Comparison of ENCODE assay signal across 9 cellular contexts in the genomic region with DNA sequence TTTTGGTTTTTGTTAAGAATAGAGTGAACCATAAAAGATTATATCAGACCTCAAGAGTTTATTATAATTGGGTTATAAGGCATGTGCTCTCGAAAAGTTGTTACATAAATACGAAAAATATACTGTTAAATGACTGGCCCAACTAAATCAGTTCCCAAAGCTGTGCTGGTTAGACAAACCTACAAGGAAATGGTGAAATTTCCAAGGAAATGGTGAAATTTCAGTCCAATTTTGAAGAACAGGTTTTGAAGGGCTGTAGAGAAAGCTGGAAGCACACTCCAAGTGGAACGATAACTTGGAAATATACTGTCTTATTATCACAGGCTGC. TPM values are rescaled to one million over a fixed set of nuclear protein-coding genes. Genes with fewer than 3 reads are reported as not detected.
A peak's percentile ranks its signal among the peaks of the same experiment; 100 is the strongest.
DNase-seq lines count a peak whose midpoint lies in the region; ATAC-seq and TF ChIP-seq lines count a peak whose summit lies in the region.
"Had no signal": no experiment of that assay in that cellular context is flagged by ENCODE, and none has a peak within 500 bp of the region (broad histone marks: within the 10 kb centered on the region; RNA-seq: fewer than 3 reads in every experiment).

No MANE protein-coding gene starts in this region.

- ATAC-seq in Right ventricle myocardium superior (ENCODE audit: poor library complexity) (no peak), HG02678 (IDR thresholded peaks at IDR 0.05; ENCODE audit: unreplicated experiment) (no peak), GM19455 (IDR thresholded peaks at IDR 0.05; ENCODE audit: unreplicated experiment) (no peak)
- ATAC-seq in stimulated activated naive CD8-positive, alpha-beta T cell treated with anti-CD3 and anti-CD28 coated beads, Interleukin-15, amount 100 ng/mL, for 72 hours, result no peak

- TF ChIP-seq CTCF in right atrium auricular region (IDR thresholded peaks at IDR 0.05), result no peak

- H3K4me1 Mint-ChIP-seq in stimulated activated naive CD8-positive, alpha-beta T cell treated with anti-CD3 and anti-CD28 coated beads, Interleukin-15, amount 100 ng/mL, for 72 hours, result no peaks in the 10 kb centered on the region

- intact Hi-C loops in Right ventricle myocardium superior (cut with DNase I), result no loop called here

- no peaks in the 10 kb centered on the region for H3K9me3 ChIP-seq in right atrium auricular region
- no peaks in the 10 kb centered on the region for H3K9me3 ChIP-seq in mucosa of stomach (ENCODE audit: control insufficient read depth, low read length)

- H3K4me3 Mint-ChIP-seq in stimulated activated naive CD8-positive, alpha-beta T cell treated with anti-CD3 and anti-CD28 coated beads, Interleukin-15, amount 100 ng/mL, for 72 hours, result no peak overlapping the region

- H3K27me3 Mint-ChIP-seq in stimulated activated naive CD8-positive, alpha-beta T cell treated with anti-CD3 and anti-CD28 coated beads, Interleukin-15, amount 100 ng/mL, for 72 hours, result no peaks in the 10 kb centered on the region
- H3K27me3 Mint-ChIP-seq: IgD-negative memory B cell had no signal

- H3K4me1 ChIP-seq in right atrium auricular region, result peaks cover 0 to 7% of the 10 kb centered on the region in 2 donors
- H3K4me1 ChIP-seq in mucosa of stomach (ENCODE audit: control insufficient read depth, insufficient read depth, low read length), result peaks cover 5% of the 10 kb centered on the region

- H3K4me3 ChIP-seq in right atrium auricular region (peak overlapping the region; percentile 78 to 81), mucosa of stomach (ENCODE audit: low read length) (peak overlapping the region; percentile 90)

- peak overlapping the region; percentile 95 for H3K9ac ChIP-seq in mucosa of stomach (ENCODE audit: low read length)

- H3K9me3 Mint-ChIP-seq in stimulated activated naive CD8-positive, alpha-beta T cell treated with anti-CD3 and anti-CD28 coated beads, Interleukin-15, amount 100 ng/mL, for 72 hours, result no peaks in the 10 kb centered on the region
- H3K9me3 Mint-ChIP-seq: IgD-negative memory B cell had no signal

- H3K27me3 ChIP-seq in right atrium auricular region (no peaks in the 10 kb centered on the region), mucosa of stomach (ENCODE audit: control insufficient read depth, insufficient read depth, low read length) (no peaks in the 10 kb centered on the region)

- DNase-seq in right atrium auricular region (ENCODE audit: low spot score), result no peak
- no peak for DNase-seq in Right ventricle myocardium superior
- peak; percentile 22 for DNase-seq in dedifferentiated amniotic fluid mesenchymal stem cell (ENCODE audit: extremely low spot score)
- DNase-seq in HK-2 (ENCODE audit: unreplicated experiment), result no peak
- no peak for DNase-seq in stimulated activated naive CD8-positive, alpha-beta T cell treated with anti-CD3 and anti-CD28 coated beads, Interleukin-15, amount 100 ng/mL, for 72 hours

- H3K27ac ChIP-seq in right atrium auricular region, result peak overlapping the region; percentile 79 to 82

- H3K27ac Mint-ChIP-seq in stimulated activated naive CD8-positive, alpha-beta T cell treated with anti-CD3 and anti-CD28 coated beads, Interleukin-15, amount 100 ng/mL, for 72 hours, result no peak overlapping the region
- H3K27ac Mint-ChIP-seq: IgD-negative memory B cell had no signal

- H3K36me3 ChIP-seq in right atrium auricular region (no peaks in the 10 kb centered on the region), mucosa of stomach (ENCODE audit: control insufficient read depth, insufficient read depth, low read length) (no peaks in the 10 kb centered on the region)

RNA-seq across cellular contexts. Expression of a gene that starts 0.4 kb away (rescaled TPM):
- 10 to 100 TPM in 1 of 2 donors, 1 to 10 TPM in 1; 9.7 to 10.1 TPM for total RNA-seq in right atrium auricular region
- total RNA-seq in Right ventricle myocardium superior, result 13.5 TPM

RNA-seq across cellular contexts. Expression of a gene that starts 29.4 kb away (rescaled TPM):
- total RNA-seq in right atrium auricular region (10 to 100 TPM; 16.6 to 30.2 TPM), Right ventricle myocardium superior (33.5 TPM)
